ENCODE assay signal across 8 cellular contexts in the genomic region with DNA sequence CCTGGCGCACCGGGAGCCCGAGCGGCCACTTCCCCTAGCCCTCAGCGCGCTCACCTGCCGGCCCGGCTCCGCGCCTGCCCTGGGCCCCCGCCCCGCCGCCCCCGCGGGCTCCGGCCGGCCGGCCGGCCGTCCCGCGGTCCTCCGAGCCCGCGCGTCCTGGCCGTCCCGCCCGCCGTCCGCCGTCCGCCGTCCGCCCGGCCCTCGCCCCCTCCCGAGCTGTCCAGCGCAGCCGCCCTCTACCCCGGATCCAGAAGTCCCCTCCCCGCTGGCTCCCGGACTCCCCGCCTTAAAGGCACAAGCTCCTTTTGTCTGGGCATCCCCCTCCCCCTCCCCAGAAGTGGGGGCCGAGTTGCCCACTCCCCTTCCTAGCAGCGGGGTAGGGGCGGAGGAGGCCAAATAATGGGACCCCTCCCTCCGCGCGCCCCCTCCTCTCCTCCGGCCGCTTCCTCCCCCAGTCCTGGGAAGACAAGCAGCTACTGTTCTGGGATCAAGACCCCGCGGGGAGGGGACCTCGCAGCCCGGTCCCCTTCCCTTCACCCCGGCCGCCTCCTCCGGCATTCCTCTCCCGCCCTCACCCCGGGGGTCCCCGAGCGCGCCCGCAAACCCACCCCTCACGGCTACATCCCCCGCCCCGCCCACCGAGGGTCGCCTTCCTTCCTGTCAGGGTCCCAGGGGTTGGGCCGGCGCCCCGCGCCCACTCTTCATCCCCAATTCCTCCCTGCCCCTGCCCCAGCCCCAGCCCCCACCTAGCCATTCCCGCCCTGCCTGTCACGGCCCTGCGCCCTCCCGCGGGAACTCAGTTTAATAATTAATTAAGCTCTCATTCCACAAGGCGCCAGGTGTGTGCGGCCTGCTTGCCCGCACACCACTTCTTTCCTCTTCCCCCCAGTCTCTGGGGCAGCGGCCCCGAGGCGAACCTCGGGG. TPM values are rescaled to one million over a fixed set of nuclear protein-coding genes. Genes with fewer than 3 reads are reported as not detected.
DNase-seq lines count a peak whose midpoint lies in the region; ATAC-seq and TF ChIP-seq lines count a peak whose summit lies in the region.

ADCY6 (minus strand) TSS at position 238 of the 924 bp plus-strand sequence. CDS start 5,655 bp downstream, outside the sequence.

- POLR2A ChIA-PET in AG04450 (lab: Yijun Ruan, JAX): interaction anchor here (0.5 to 2.0 kb wide), 4 partner anchors 22 to 107 kb away, joined by 3 to 13 read pairs (median 6); partner anchors contain the start of gene KANSL2

- H2AFZ ChIP-seq in osteoblast (ENCODE audit: low read length): peak within 1 kb of the TSS; percentile 92

- in situ Hi-C loops in GM13977 (cut with MboI; ENCODE audit: low pct_unique_long_range_greater_than_20kb, low sequenced_read_pairs, unreplicated experiment): no loop called here

- peak in 3 of 4 donors; percentile 66 to 67 (median 66) for ATAC-seq in heart left ventricle
- ATAC-seq in GM18870 (IDR thresholded peaks at IDR 0.05; ENCODE audit: unreplicated experiment): no peak

- 0 to 2% (median 1%) methylated on average over 53 to 86 of the region's 86 CpGs for WGBS in heart left ventricle, 4 donors

- H3K4me2 ChIP-seq in osteoblast (ENCODE audit: insufficient read depth, low read length): peak within 1 kb of the TSS; percentile 94

- peaks cover 46% of the 10 kb centered on the region for H3K79me2 ChIP-seq in osteoblast (ENCODE audit: insufficient read depth, low read length)

- intact Hi-C loops in heart left ventricle (cut with DNase I): loop anchor here in 3 of 10 donors (2.0 to 5.0 kb wide), 2 partner anchors 72 to 107 kb away; partner anchors contain the start of genes CCNT1 (in 2 of the 3) and KANSL2 (in 1 of the 3)

- H3K27me3 ChIP-seq in AG04450 (ENCODE audit: control insufficient read depth, insufficient read depth, low read length) (no peaks in the 10 kb centered on the region), heart left ventricle (peaks cover 0 to 14% (median 0%) of the 10 kb centered on the region in 9 donors), osteoblast (ENCODE audit: insufficient read depth, low read length) (no peaks in the 10 kb centered on the region)

- DNase-seq in AG04450 (ENCODE audit: low read depth, low spot score) (no peak), GM13977 (ENCODE audit: low spot score) (peak; percentile 75), NCI-H146 treated with DMSO at 0.1 percent for 48 hours (lab: John Stamatoyannopoulos, UW; ENCODE audit: unreplicated experiment) (peak; percentile 37), amniotic stem cell (lab: John Stamatoyannopoulos, UW) (peak; percentile 28), heart left ventricle (peak; percentile 88 to 92 (median 89)), osteoblast (ENCODE audit: insufficient read length, low spot score, missing footprints) (peak; percentile 98)
- no peak for DNase-seq in NK-92 treated with Interleukin-12 subunit alpha and Interleukin-12 subunit beta, amount 100 ng/mL, for 24 hours (lab: John Stamatoyannopoulos, UW)

- H3K9me3 ChIP-seq in AG04450 (ENCODE audit: control insufficient read depth, insufficient read depth, low read length) (no peaks in the 10 kb centered on the region), heart left ventricle (no peaks in the 10 kb centered on the region), osteoblast (ENCODE audit: low read depth, low read length) (no peaks in the 10 kb centered on the region)

- TF ChIP-seq CTCF in AG04450 (IDR thresholded peaks at IDR 0.05; ENCODE audit: low read depth, low read length): no peak
- TF ChIP-seq CTCF in GM13977 (IDR thresholded peaks at IDR 0.05; ENCODE audit: extremely low read depth, insufficient read depth, missing control alignments): no peak
- TF ChIP-seq CTCF in heart left ventricle (IDR thresholded peaks at IDR 0.05): peak in 1 of 12 donors; percentile 8
- TF ChIP-seq CTCF in osteoblast (IDR thresholded peaks at IDR 0.05; ENCODE audit: extremely low read depth, low read depth, low read length): no peak

- H3K4me1 ChIP-seq in heart left ventricle: peaks cover 3 to 48% (median 34%) of the 10 kb centered on the region in 12 donors
- peaks cover 21% of the 10 kb centered on the region for H3K4me1 ChIP-seq in osteoblast (ENCODE audit: insufficient read depth, low read length)

- CTCF ChIA-PET in AG04450 (lab: Charles Lee): interaction anchor here (0.6 to 3.9 kb wide), 5 partner anchors 7 to 68 kb away, joined by 3 to 17 read pairs (median 3); no protein-coding TSS in a partner anchor

- no peak within 1 kb of the TSS for H3K27ac ChIP-seq in AG04450 (ENCODE audit: low read depth, low read length)
- peak within 1 kb of the TSS; percentile 89 to 99 (median 94) for H3K27ac ChIP-seq in heart left ventricle
- peak within 1 kb of the TSS; percentile 27 for H3K27ac ChIP-seq in osteoblast (ENCODE audit: low read depth, low read length)

- TF ChIP-seq POLR2A in heart left ventricle (IDR thresholded peaks at IDR 0.05): peak in 1 of 2 donors; percentile 46

- H3K4me3 ChIP-seq in AG04450 (ENCODE audit: low read depth, low read length) (peak within 1 kb of the TSS; percentile 75), heart left ventricle (peak within 1 kb of the TSS; percentile 72 to 100 (median 98)), osteoblast (ENCODE audit: insufficient read depth, low read length) (peak within 1 kb of the TSS; percentile 86)

- H4K20me1 ChIP-seq in osteoblast (ENCODE audit: insufficient read depth, low read length): peaks cover 27% of the 10 kb centered on the region

- peaks cover 0 to 3% (median 0%) of the 10 kb centered on the region in 9 donors for H3K36me3 ChIP-seq in heart left ventricle
- no peaks in the 10 kb centered on the region for H3K36me3 ChIP-seq in osteoblast (ENCODE audit: insufficient read depth, low read length)

RNA-seq across cellular contexts. Expression of gene ADCY6, which starts in this region (rescaled TPM):
- polyA plus RNA-seq in AG04450 (2011; rRNA removed) (26.7 and 31.6 TPM in 2 replicates), heart left ventricle (10 to 100 TPM; 60.6 to 87.7 TPM)
- polyA minus RNA-seq in AG04450 (2011; rRNA and poly(A)+ RNA removed): 47.7 and 54.2 TPM in 2 replicates
- total RNA-seq in heart left ventricle (100 to 1,000 TPM in 8 of 9 donors, 10 to 100 TPM in 1; 88.4 to 145 (median 106) TPM), osteoblast (30.8 and 33.0 TPM in 2 replicates)

Comparison
In these comparisons a context has a peak if more than half of its experiments do, and no peak if none do; other contexts are left out.
1. DNase-seq: peak in GM13977 (single experiment), NCI-H146 treated with DMSO at 0.1 percent for 48 hours (single experiment), amniotic stem cell (single experiment), heart left ventricle (5 of 5) and osteoblast (single experiment); none in AG04450 (single experiment) and NK-92 treated with Interleukin-12 subunit alpha and Interleukin-12 subunit beta, amount 100 ng/mL, for 24 hours (single experiment).
2. Peak in every context shown above with its lines, with median percentiles within 50 percentile points of each other: H3K4me3 ChIP-seq.